Comparison of ENCODE assay signal across 8 cellular contexts in genomic region chr4:112636688-112637551, GRCh38. TPM values are rescaled to one million over a fixed set of nuclear protein-coding genes. Genes with fewer than 3 reads are reported as not detected.
DNase-seq lines count a peak whose midpoint lies in the region; ATAC-seq and TF ChIP-seq lines count a peak whose summit lies in the region.

LARP7 (plus strand) TSS chr4:112637143; CDS start chr4:112644670, 7,527 bp downstream.
ZGRF1 (minus strand) TSS chr4:112636909; CDS start chr4:112633176, 3,733 bp downstream.

- intact Hi-C loops in activated CD4-positive, alpha-beta T cell treated with anti-CD3 and anti-CD28 coated beads, Interleukin-2, amount 10 ng/mL, durations not matched to agents 24 days and 14 days (cut with micrococcal nuclease): loop anchor here (1.0 to 10.0 kb wide), 8 partner anchors 68 to 1126 kb away; partner anchors contain the start of genes AP1AR, FAM241A and NEUROG2

- no peaks in the 10 kb centered on the region for H3K9me3 Mint-ChIP-seq in activated CD4-positive, alpha-beta T cell treated with anti-CD3 and anti-CD28 coated beads, Interleukin-2, amount 10 ng/mL, durations not matched to agents 24 days and 14 days

- H3K4me2 ChIP-seq in BLaER1 treated with 17β-estradiol and CSF1 and Interleukin-3, amounts not matched to agents 10 nM and 100 nM: peak within 1 kb of the TSS; percentile 81 to 97 (median 90)

- peak; percentile 93 for TF ChIP-seq CTCF in coronary artery (IDR thresholded peaks at IDR 0.05)

- H3K27me3 Mint-ChIP-seq in activated CD4-positive, alpha-beta T cell treated with anti-CD3 and anti-CD28 coated beads, Interleukin-2, amount 10 ng/mL, durations not matched to agents 24 days and 14 days: no peaks in the 10 kb centered on the region

- H4K20me1 ChIP-seq in BLaER1 treated with 17β-estradiol and CSF1 and Interleukin-3, amounts not matched to agents 10 nM and 100 nM: peaks cover 0 to 15% (median 8%) of the 10 kb centered on the region in 11 experiments; a peak in 8 of 22 replicates

- peak; percentile 58 for DNase-seq in GM19240 (ENCODE audit: insufficient read length, low spot score)
- peak; percentile 98 to 99 for DNase-seq in NCI-H526 (lab: John Stamatoyannopoulos, UW)
- DNase-seq in activated CD4-positive, alpha-beta T cell treated with anti-CD3 and anti-CD28 coated beads, Interleukin-2, amount 10 ng/mL, durations not matched to agents 24 days and 14 days: peak; percentile 99
- DNase-seq in coronary artery (ENCODE audit: low spot score): peak; percentile 99
- DNase-seq in left kidney (ENCODE audit: low read depth, low spot score): peak; percentile 100
- peak; percentile 96 to 97 for DNase-seq in stimulated activated CD4-positive, alpha-beta T cell treated with anti-CD3 and anti-CD28 coated beads, Interleukin-2, amount 100 ng/mL, for 24 hours

- H3K36me3 Mint-ChIP-seq in activated CD4-positive, alpha-beta T cell treated with anti-CD3 and anti-CD28 coated beads, Interleukin-2, amount 10 ng/mL, durations not matched to agents 24 days and 14 days (ENCODE audit: low read depth): peaks cover 12% of the 10 kb centered on the region

- no peak within 1 kb of the TSS for H3K4me3 Mint-ChIP-seq in activated CD4-positive, alpha-beta T cell treated with anti-CD3 and anti-CD28 coated beads, Interleukin-2, amount 10 ng/mL, durations not matched to agents 24 days and 14 days

- peak within 1 kb of the TSS; percentile 87 to 97 (median 92) for H3K9ac ChIP-seq in BLaER1 treated with 17β-estradiol and CSF1 and Interleukin-3, amounts not matched to agents 10 nM and 100 nM

- H3K9me3 ChIP-seq in BLaER1 treated with 17β-estradiol and CSF1 and Interleukin-3, amounts not matched to agents 10 nM and 100 nM (replicated peaks in 1 of 11): no peaks in the 10 kb centered on the region

- peak; percentile 89 for ATAC-seq in HG03460 (IDR thresholded peaks at IDR 0.05; ENCODE audit: unreplicated experiment)

- H3K4me1 Mint-ChIP-seq in activated CD4-positive, alpha-beta T cell treated with anti-CD3 and anti-CD28 coated beads, Interleukin-2, amount 10 ng/mL, durations not matched to agents 24 days and 14 days: peaks cover 29% of the 10 kb centered on the region

- peak within 1 kb of the TSS; percentile 62 to 96 (median 80) for H3K4me3 ChIP-seq in BLaER1 treated with 17β-estradiol and CSF1 and Interleukin-3, amounts not matched to agents 10 nM and 100 nM
- peak within 1 kb of the TSS; percentile 79 for H3K4me3 ChIP-seq in coronary artery

- H3K27me3 ChIP-seq in BLaER1 treated with 17β-estradiol and CSF1 and Interleukin-3, amounts not matched to agents 10 nM and 100 nM: no peaks in the 10 kb centered on the region

- peaks cover 23 to 38% (median 29%) of the 10 kb centered on the region in 10 experiments for H3K4me1 ChIP-seq in BLaER1 treated with 17β-estradiol and CSF1 and Interleukin-3, amounts not matched to agents 10 nM and 100 nM

- H3K27ac Mint-ChIP-seq in activated CD4-positive, alpha-beta T cell treated with anti-CD3 and anti-CD28 coated beads, Interleukin-2, amount 10 ng/mL, durations not matched to agents 24 days and 14 days: no peak within 1 kb of the TSS

- peaks cover 0 to 38% (median 15%) of the 10 kb centered on the region in 11 experiments; a peak in 16 of 22 replicates for H3K36me3 ChIP-seq in BLaER1 treated with 17β-estradiol and CSF1 and Interleukin-3, amounts not matched to agents 10 nM and 100 nM

- H3K27ac ChIP-seq in BLaER1 treated with 17β-estradiol and CSF1 and Interleukin-3, amounts not matched to agents 10 nM and 100 nM: peak within 1 kb of the TSS; percentile 91 to 99 (median 95)
- peak within 1 kb of the TSS; percentile 86 to 98 for H3K27ac ChIP-seq in coronary artery

RNA-seq across cellular contexts. Expression of gene LARP7, which starts in this region (rescaled TPM):
- 47.6 and 48.5 TPM in 2 replicates for total RNA-seq in activated CD4-positive, alpha-beta T cell treated with anti-CD3 and anti-CD28 coated beads, Interleukin-2, amount 10 ng/mL, durations not matched to agents 24 days and 14 days

RNA-seq across cellular contexts. Expression of gene ZGRF1, which starts in this region (rescaled TPM):
- total RNA-seq in activated CD4-positive, alpha-beta T cell treated with anti-CD3 and anti-CD28 coated beads, Interleukin-2, amount 10 ng/mL, durations not matched to agents 24 days and 14 days: 32.4 and 37.0 TPM in 2 replicates

Comparison
In these comparisons a context has a peak if more than half of its experiments do, and no peak if none do; other contexts are left out.
1. Peak in every context shown above with its lines: DNase-seq, ATAC-seq, H3K4me3 ChIP-seq and H3K27ac ChIP-seq.